In the genomic region with DNA sequence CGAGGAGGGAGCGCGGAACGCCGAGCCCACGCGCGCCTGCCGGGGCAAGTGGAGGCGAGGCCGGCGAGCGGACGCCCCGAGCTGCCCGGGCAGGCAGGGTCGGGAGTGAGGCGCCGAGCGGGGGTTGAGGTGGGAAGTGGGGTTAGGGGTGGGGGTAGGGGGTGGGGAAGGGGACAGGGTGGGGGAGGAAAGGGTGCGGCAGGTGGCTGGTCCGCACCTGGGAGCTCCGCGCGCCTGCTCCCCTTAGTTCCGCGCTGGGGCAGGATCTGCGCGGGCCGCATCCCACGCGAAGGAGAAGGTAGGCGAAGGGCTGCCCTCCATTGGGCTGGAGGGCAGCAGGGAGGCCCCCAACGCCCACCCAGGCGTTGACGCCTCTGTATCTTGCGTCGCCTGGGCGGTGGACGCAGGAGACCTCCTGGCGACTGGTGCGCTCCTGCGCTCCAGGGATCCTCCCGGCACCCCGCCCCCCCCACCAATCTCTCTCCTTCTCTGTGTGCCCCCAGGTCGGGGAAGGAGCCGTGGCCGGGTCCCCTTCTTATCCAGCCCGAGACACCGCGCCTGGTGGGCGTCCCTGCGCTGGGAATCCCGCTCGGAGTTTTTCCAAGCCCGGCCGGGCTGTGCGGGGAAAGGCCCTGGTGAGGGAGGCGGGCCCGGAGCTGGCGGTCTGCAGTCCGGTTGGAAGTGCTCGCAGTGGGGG, we compare ENCODE assay signal across 1 cellular context.
TF ChIP-seq lines count a peak whose summit lies in the region.

No MANE protein-coding gene starts in this region.

TF ChIP-seq in H1, 55 proteins besides CTCF, POLR2A, EP300 and RAD21:
- TF ChIP-seq KDM1A (IDR thresholded peaks at IDR 0.05; ENCODE audit: borderline replicate concordance, low read length), result no peak
- no peak for TF ChIP-seq SP2 (IDR thresholded peaks at IDR 0.05; ENCODE audit: low read length)
- TF ChIP-seq, protein P1, sequence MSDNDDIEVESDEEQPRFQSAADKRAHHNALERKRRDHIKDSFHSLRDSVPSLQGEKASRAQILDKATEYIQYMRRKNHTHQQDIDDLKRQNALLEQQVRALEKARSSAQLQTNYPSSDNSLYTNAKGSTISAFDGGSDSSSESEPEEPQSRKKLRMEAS (IDR thresholded peaks at IDR 0.05), result no peak
- no peak for TF ChIP-seq GTF2F1 (IDR thresholded peaks at IDR 0.05; ENCODE audit: borderline replicate concordance, low read depth, low read length)
- peak; percentile 60 for TF ChIP-seq SUZ12 (IDR thresholded peaks at IDR 0.05; ENCODE audit: low read length)
- peak; percentile 63 for TF ChIP-seq RNF2 (IDR thresholded peaks at IDR 0.05; ENCODE audit: borderline replicate concordance, low read depth, low read length, missing control alignments, poor library complexity, severe bottlenecking)
- peak; percentile 51 for TF ChIP-seq KDM4A (IDR thresholded peaks at IDR 0.05; ENCODE audit: low read depth, low read length, severe bottlenecking)
- peak; percentile 84 for TF ChIP-seq EZH2 (IDR thresholded peaks at IDR 0.05; ENCODE audit: low read depth, low read length, severe bottlenecking)
- TF ChIP-seq MAFK (IDR thresholded peaks at IDR 0.05; ENCODE audit: low read depth, low read length), result no peak
